Comparison of ENCODE assay signal across 10 cellular contexts in genomic region chr18:63111549-63112402, GRCh38.
A peak's percentile ranks its signal among the peaks of the same experiment; 100 is the strongest.
DNase-seq lines count a peak whose midpoint lies in the region; ATAC-seq and FAIRE-seq lines count a peak whose summit lies in the region.
"Had no signal": no experiment of that assay in that cellular context is flagged by ENCODE, and none has a peak within 500 bp of the region (broad histone marks: within the 10 kb centered on the region; RNA-seq: fewer than 3 reads in every experiment).

No MANE protein-coding gene starts in this region.

- H3K4me3 Mint-ChIP-seq in T-helper 17 cell: no peak overlapping the region

- no peaks in the 10 kb centered on the region for H3K9me3 ChIP-seq in small intestine (ENCODE audit: control insufficient read depth, low read depth)
- no peaks in the 10 kb centered on the region for H3K9me3 ChIP-seq in T-helper 17 cell (ENCODE audit: control insufficient read depth, low read length, poor library complexity, severe bottlenecking)
- H3K9me3 ChIP-seq: right lobe of liver had no signal

- H3K4me1 Mint-ChIP-seq in T-helper 17 cell: peaks cover 16% of the 10 kb centered on the region

- peak; percentile 45 for ATAC-seq in HG03342 (IDR thresholded peaks at IDR 0.05; ENCODE audit: unreplicated experiment)
- ATAC-seq in T-helper 17 cell: no peak
- ATAC-seq in HG03432 (IDR thresholded peaks at IDR 0.05; ENCODE audit: unreplicated experiment): no peak
- no peak for ATAC-seq in HG02571 (IDR thresholded peaks at IDR 0.05; ENCODE audit: unreplicated experiment)

- no peaks in the 10 kb centered on the region for H3K36me3 ChIP-seq in small intestine (ENCODE audit: control insufficient read depth in 2 of 2, insufficient read depth in 2 of 2, low read length in 2 of 2)
- H3K36me3 ChIP-seq: right lobe of liver had no signal

- H3K27ac Mint-ChIP-seq in T-helper 17 cell: no peak overlapping the region

- no peaks in the 10 kb centered on the region for H3K27me3 Mint-ChIP-seq in T-helper 17 cell

- no peak overlapping the region for H3K4me3 ChIP-seq in small intestine (ENCODE audit: low read depth in 1 of 2, low read length in 2 of 2)
- H3K4me3 ChIP-seq: right lobe of liver had no signal

- H3K36me3 Mint-ChIP-seq in T-helper 17 cell (ENCODE audit: low read depth): no peaks in the 10 kb centered on the region

- no peaks in the 10 kb centered on the region for H3K27me3 ChIP-seq in small intestine (ENCODE audit: control insufficient read depth in 2 of 2, insufficient read depth in 2 of 2, low read length in 2 of 2)
- H3K27me3 ChIP-seq: right lobe of liver had no signal

- 48 to 64% (median 59%) methylated on average over 4 of the region's 4 CpGs for WGBS in small intestine, 3 donors

- no peak for FAIRE-seq in small intestine (lab: Jason Lieb, UNC)

- H3K27ac ChIP-seq in small intestine (ENCODE audit: low read depth in 1 of 2, low read length in 1 of 2): no peak overlapping the region
- H3K27ac ChIP-seq: right lobe of liver, VCaP had no signal

- DNase-seq in NCI-H748 (lab: John Stamatoyannopoulos, UW; ENCODE audit: unreplicated experiment): peak; percentile 52
- no peak for DNase-seq in NCI-H748 treated with DMSO at 0.1 percent for 48 hours (lab: John Stamatoyannopoulos, UW)
- DNase-seq in SIG-M5 treated with dmso at 0.1 percent for 504 hours (lab: John Stamatoyannopoulos, UW; ENCODE audit: unreplicated experiment): peak; percentile 83
- DNase-seq in small intestine: peak; percentile 72
- DNase-seq in T-helper 17 cell: no peak

- peaks cover 2 to 7% of the 10 kb centered on the region in 2 donors for H3K4me1 ChIP-seq in small intestine (ENCODE audit: control insufficient read depth in 2 of 2, insufficient read depth in 1 of 2, low read depth in 1 of 2, low read length in 1 of 2)
- H3K4me1 ChIP-seq: right lobe of liver had no signal

Comparison
In these comparisons a context has a peak if more than half of its experiments do, and no peak if none do; other contexts are left out.
1. DNase-seq: peak in NCI-H748 (single experiment), SIG-M5 treated with dmso at 0.1 percent for 504 hours (single experiment) and small intestine (single experiment); none in NCI-H748 treated with DMSO at 0.1 percent for 48 hours (single experiment) and T-helper 17 cell (0 of 3).